ENCODE assay signal across 10 cellular contexts in genomic region chr9:94031946-94032345, GRCh38. TPM values are rescaled to one million over a fixed set of nuclear protein-coding genes. Genes with fewer than 3 reads are reported as not detected.
DNase-seq lines count a peak whose midpoint lies in the region; ATAC-seq and TF ChIP-seq lines count a peak whose summit lies in the region.
"Had no signal": no experiment of that assay in that cellular context is flagged by ENCODE, and none has a peak within 500 bp of the region (broad histone marks: within the 10 kb centered on the region; RNA-seq: fewer than 3 reads in every experiment).

No MANE protein-coding gene starts in this region.

- POLR2A ChIA-PET in CD4-positive, alpha-beta memory T cell (lab: Charles Lee; ENCODE audit: partially characterized antibody), result no interaction called here

- no peak overlapping the region for H3K4me3 ChIP-seq in CD4-positive, alpha-beta memory T cell (ENCODE audit: low read length in 2 of 2)
- H3K4me3 ChIP-seq in coronary artery, result peak overlapping the region; percentile 95

- no peaks in the 10 kb centered on the region for H3K27me3 ChIP-seq in CD4-positive, alpha-beta memory T cell (ENCODE audit: insufficient read depth, low read length)
- H3K27me3 ChIP-seq: stomach had no signal

- TF ChIP-seq CTCF in coronary artery (IDR thresholded peaks at IDR 0.05) (no peak), nephron progenitor cell (IDR thresholded peaks at IDR 0.05) (no peak)

- intact Hi-C loops in CD4-positive, alpha-beta memory T cell (cut with micrococcal nuclease), result no loop called here
- intact Hi-C loops in head of caudate nucleus (cut with DNase I), result no loop called here

- peak overlapping the region; percentile 63 to 100 (median 94) for H3K4me3 Mint-ChIP-seq in CD4-positive, alpha-beta memory T cell
- H3K4me3 Mint-ChIP-seq in IgD-negative memory B cell, result peak overlapping the region in 3 of 4 donors; percentile 90 to 100 (median 93)
- peak overlapping the region; percentile 93 for H3K4me3 Mint-ChIP-seq in nephron progenitor cell

- H3K4me1 Mint-ChIP-seq in CD4-positive, alpha-beta memory T cell, result peaks cover 13 to 24% (median 19%) of the 10 kb centered on the region in 4 donors
- H3K4me1 Mint-ChIP-seq in IgD-negative memory B cell, result peaks cover 10 to 20% (median 19%) of the 10 kb centered on the region in 3 donors
- H3K4me1 Mint-ChIP-seq in nephron progenitor cell, result peaks cover 16% of the 10 kb centered on the region

- H3K36me3 ChIP-seq in CD4-positive, alpha-beta memory T cell (ENCODE audit: insufficient read depth, low read length), result no peaks in the 10 kb centered on the region
- H3K36me3 ChIP-seq: stomach had no signal

- peak overlapping the region in 1 of 7 donors; percentile 83 for H3K27ac Mint-ChIP-seq in CD4-positive, alpha-beta memory T cell
- H3K27ac Mint-ChIP-seq in IgD-negative memory B cell (no peak overlapping the region), nephron progenitor cell (no peak overlapping the region)

- H3K27ac ChIP-seq in CD4-positive, alpha-beta memory T cell (ENCODE audit: low read depth, low read length), result no peak overlapping the region
- no peak overlapping the region for H3K27ac ChIP-seq in coronary artery

- CTCF ChIA-PET in CD4-positive, alpha-beta memory T cell (lab: Charles Lee; ENCODE audit: partially characterized antibody), result interaction anchor here (0.6 to 2.3 kb wide), 2 partner anchors 18 to 242 kb away, joined by 6 to 8 read pairs; no protein-coding TSS in a partner anchor

- H3K36me3 Mint-ChIP-seq in CD4-positive, alpha-beta memory T cell, result peaks cover 0 to 6% of the 10 kb centered on the region in 2 donors
- H3K36me3 Mint-ChIP-seq in IgD-negative memory B cell, result no peaks in the 10 kb centered on the region
- peaks cover 38% of the 10 kb centered on the region for H3K36me3 Mint-ChIP-seq in nephron progenitor cell (ENCODE audit: low read depth)

- H3K4me1 ChIP-seq in CD4-positive, alpha-beta memory T cell (ENCODE audit: insufficient read depth, low read length), result peaks cover 12% of the 10 kb centered on the region

- no peaks in the 10 kb centered on the region for H3K9me3 ChIP-seq in CD4-positive, alpha-beta memory T cell (ENCODE audit: control insufficient read depth in 1 of 2, low read length in 2 of 2)
- H3K9me3 ChIP-seq: stomach had no signal

- no peak for DNase-seq in CD4-positive, alpha-beta memory T cell
- no peak for DNase-seq in coronary artery (ENCODE audit: low spot score)
- DNase-seq in nephron progenitor cell, result no peak
- no peak for DNase-seq in head of caudate nucleus
- no peak for DNase-seq in nucleus accumbens (lab: John Stamatoyannopoulos, UW)
- DNase-seq in anterior cingulate cortex (lab: John Stamatoyannopoulos, UW), result no peak
- no peak for DNase-seq in stimulated activated naive CD8-positive, alpha-beta T cell treated with anti-CD3 and anti-CD28 coated beads, Interleukin-15, Interleukin-2, amounts not matched to agents 100 U/mL and 50 U/mL, for 24 hours
- DNase-seq: left cardiac atrium, stomach had no signal

- H3K9me3 Mint-ChIP-seq in CD4-positive, alpha-beta memory T cell, result no peaks in the 10 kb centered on the region
- H3K9me3 Mint-ChIP-seq in IgD-negative memory B cell, result no peaks in the 10 kb centered on the region
- peaks cover 55% of the 10 kb centered on the region for H3K9me3 Mint-ChIP-seq in nephron progenitor cell

- no peak for ATAC-seq in stimulated activated naive CD8-positive, alpha-beta T cell treated with anti-CD3 and anti-CD28 coated beads, Interleukin-15, Interleukin-2, amounts not matched to agents 100 U/mL and 50 U/mL, for 24 hours

- H3K27me3 Mint-ChIP-seq in CD4-positive, alpha-beta memory T cell, result peaks cover 0 to 4% of the 10 kb centered on the region in 2 donors
- H3K27me3 Mint-ChIP-seq in IgD-negative memory B cell (no peaks in the 10 kb centered on the region), nephron progenitor cell (ENCODE audit: low read depth, poor library complexity) (peaks cover 17% of the 10 kb centered on the region)

RNA-seq across cellular contexts. Expression of gene PTPDC1, which starts 52.3 kb away (rescaled TPM):
- 1 to 10 TPM; 5.1 to 5.5 TPM for total RNA-seq in CD4-positive, alpha-beta memory T cell
- polyA plus RNA-seq in CD4-positive, alpha-beta memory T cell, result 1 to 10 TPM; 1.7 to 2.1 TPM
- 2.7 TPM for polyA plus RNA-seq in IgD-negative memory B cell
